ENCODE assay signal across 15 cellular contexts in the genomic region with DNA sequence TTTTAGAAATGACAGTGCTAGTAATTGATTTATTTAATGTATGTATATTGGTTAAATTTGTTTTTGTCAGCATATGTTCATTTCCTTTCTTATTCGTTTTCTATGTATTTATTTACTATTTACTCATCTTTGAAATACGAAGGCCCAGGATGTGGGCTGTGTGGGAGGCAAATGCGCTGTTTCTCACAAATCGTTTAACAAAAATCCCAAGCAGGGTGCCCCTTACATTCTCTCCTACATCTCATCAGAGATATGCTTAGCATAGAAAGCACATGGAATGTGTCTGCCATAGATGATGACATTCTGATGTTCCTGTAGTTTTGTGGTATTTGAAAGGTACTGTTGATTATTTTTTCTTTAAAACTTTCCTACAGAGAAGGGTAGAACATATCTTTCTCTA.
DNase-seq lines count a peak whose midpoint lies in the region; ATAC-seq and TF ChIP-seq lines count a peak whose summit lies in the region.
"Had no signal": no experiment of that assay in that cellular context is flagged by ENCODE, and none has a peak within 500 bp of the region (broad histone marks: within the 10 kb centered on the region; RNA-seq: fewer than 3 reads in every experiment).

No MANE protein-coding gene starts in this region.

- H3K4me1 ChIP-seq in HUES64 (ENCODE audit: insufficient read depth, low read length), result peaks cover 12% of the 10 kb centered on the region
- peaks cover 8% of the 10 kb centered on the region for H3K4me1 ChIP-seq in neuron (ENCODE audit: insufficient read depth, low read length)
- H3K4me1 ChIP-seq: BE2C, Caco-2 had no signal

- 93% methylated on average over 3 of the region's 4 CpGs for WGBS in HUES64

- H3K4me3 ChIP-seq in HUES64 (ENCODE audit: low read length), result no peak overlapping the region
- no peak overlapping the region for H3K4me3 ChIP-seq in fibroblast of pulmonary artery (replicated peaks; ENCODE audit: low read depth, low read length)
- H3K4me3 ChIP-seq in neuron (ENCODE audit: low read length), result no peak overlapping the region
- H3K4me3 ChIP-seq: K562 had no signal

- no peaks in the 10 kb centered on the region for H3K36me3 ChIP-seq in HUES64 (ENCODE audit: insufficient read depth, low read length)
- no peaks in the 10 kb centered on the region for H3K36me3 ChIP-seq in neuron (ENCODE audit: insufficient read depth, low read length)
- H3K36me3 ChIP-seq: BE2C had no signal

- H2AFZ ChIP-seq in neuron (ENCODE audit: low read depth, low read length), result peak overlapping the region; percentile 61

- peak overlapping the region; percentile 19; the same call in 1 of the 2 replicates for H3K27ac ChIP-seq in HUES64 (ENCODE audit: low read depth, low read length)

- no peaks in the 10 kb centered on the region for H3K27me3 ChIP-seq in HUES64 (ENCODE audit: insufficient read depth, low read length)
- no peaks in the 10 kb centered on the region for H3K27me3 ChIP-seq in neuron (ENCODE audit: insufficient read depth, low read length)
- H3K27me3 ChIP-seq: BE2C had no signal

- TF ChIP-seq CTCF in fibroblast of pulmonary artery (IDR thresholded peaks at IDR 0.05; ENCODE audit: low read length, missing control alignments), result no peak

- no peak for ATAC-seq in GM21515 (IDR thresholded peaks at IDR 0.05; ENCODE audit: unreplicated experiment)
- ATAC-seq: K562 had no signal

- DNase-seq in fibroblast of pulmonary artery (ENCODE audit: low read depth), result peak; percentile 41
- no peak for DNase-seq in COLO668 (lab: John Stamatoyannopoulos, UW; ENCODE audit: unreplicated experiment)
- DNase-seq in mucosa of gallbladder (ENCODE audit: low spot score), result no peak
- DNase-seq: BE2C; C1 segment of cervical spinal cord; Caco-2; CD4-positive, CD25-positive, alpha-beta regulatory T cell; CD8-positive, alpha-beta memory T cell; GOT3; H9; IMR-90 had no signal

- H3K9me3 ChIP-seq in HUES64 (ENCODE audit: insufficient read depth, low read depth, low read length) (peaks cover 12% of the 10 kb centered on the region), neuron (ENCODE audit: low read length) (peaks cover 1% of the 10 kb centered on the region)
- H3K9me3 ChIP-seq: BE2C, Caco-2 had no signal

- H3K9ac ChIP-seq in HUES64 (ENCODE audit: low read depth, low read length), result no peak overlapping the region
